ENCODE assay signal across 8 cellular contexts in the genomic region with DNA sequence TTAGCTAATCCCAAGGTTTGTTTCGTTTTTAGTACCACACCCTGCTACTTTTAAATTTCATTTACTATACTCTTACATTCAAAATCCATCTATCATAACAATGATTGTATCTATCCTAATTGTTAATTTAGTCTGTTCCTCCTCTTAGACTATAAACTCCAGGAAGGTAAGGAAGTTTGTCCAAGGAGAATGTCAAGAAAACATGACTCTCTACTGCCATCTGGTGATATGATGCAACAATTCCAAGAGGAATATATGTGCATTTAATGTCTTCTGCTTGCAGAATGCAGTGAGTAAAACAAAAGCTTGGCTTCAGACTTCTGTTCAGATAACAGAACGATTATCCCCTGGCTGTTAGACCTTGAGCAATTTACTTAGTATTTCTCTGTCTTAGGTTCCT.
DNase-seq lines count a peak whose midpoint lies in the region; ATAC-seq and TF ChIP-seq lines count a peak whose summit lies in the region.

No MANE protein-coding gene starts in this region.

- no peaks in the 10 kb centered on the region for H3K4me1 Mint-ChIP-seq in effector memory CD8-positive, alpha-beta T cell (ENCODE audit: low read depth in 2 of 2)

- ATAC-seq in GM19395 (IDR thresholded peaks at IDR 0.05; ENCODE audit: unreplicated experiment) = peak; percentile 71
- no peak for ATAC-seq in effector memory CD8-positive, alpha-beta T cell (replicated peaks)

- no peaks in the 10 kb centered on the region for H3K9me3 ChIP-seq in SK-N-MC (ENCODE audit: low read depth, low read length)
- no peaks in the 10 kb centered on the region for H3K9me3 ChIP-seq in transverse colon

- intact Hi-C loops in transverse colon (cut with DNase I; ENCODE audit: low total_unique reads) = no loop called here

- WGBS in transverse colon (ENCODE audit: low coverage in 1 of 2), 2 donors = 52 to 92% methylated on average over 1 to 2 of the region's 2 CpGs

- no peak overlapping the region for H3K4me3 Mint-ChIP-seq in effector memory CD8-positive, alpha-beta T cell

- H3K27me3 Mint-ChIP-seq in effector memory CD8-positive, alpha-beta T cell = no peaks in the 10 kb centered on the region

- in situ Hi-C loops in transverse colon (cut with MboI; ENCODE audit: low pct_ligation_motif_present in 1 of 4, low pct_unique_long_range_greater_than_20kb in 1 of 4, low sequenced_read_pairs in 3 of 4) = no loop called here

- H3K4me1 ChIP-seq in transverse colon = no peaks in the 10 kb centered on the region

- peak; percentile 30 to 47 (median 43) for TF ChIP-seq CTCF in transverse colon (IDR thresholded peaks at IDR 0.05)

- peak; percentile 50 for DNase-seq in Ammon's horn (ENCODE audit: low spot score)
- peak; percentile 25 for DNase-seq in M059J (ENCODE audit: low read depth)
- peak; percentile 72 for DNase-seq in SK-N-MC (ENCODE audit: low read depth, low spot score)
- DNase-seq in foreskin melanocyte = peak; percentile 60
- DNase-seq in transverse colon = no peak
- no peak for DNase-seq in GF-D8 (lab: John Stamatoyannopoulos, UW)
- no peak for DNase-seq in effector memory CD8-positive, alpha-beta T cell

- H3K9ac ChIP-seq in SK-N-MC (ENCODE audit: insufficient read length) = no peak overlapping the region

- peaks cover 12 to 13% of the 10 kb centered on the region in 2 donors for H3K9me3 Mint-ChIP-seq in effector memory CD8-positive, alpha-beta T cell

- H3K27me3 ChIP-seq in transverse colon = no peaks in the 10 kb centered on the region

- no peak for TF ChIP-seq POLR2A in transverse colon (IDR thresholded peaks at IDR 0.05)

- H3K27ac ChIP-seq in SK-N-MC = no peak overlapping the region
- H3K27ac ChIP-seq in transverse colon = no peak overlapping the region

- 0 out of 2 replicates have a peak, but pooled peaks cover 4% of the 10 kb centered on the region for H3K36me3 ChIP-seq in SK-N-MC (ENCODE audit: insufficient read depth, low read length)
- H3K36me3 ChIP-seq in transverse colon = no peaks in the 10 kb centered on the region

- H3K27ac Mint-ChIP-seq in effector memory CD8-positive, alpha-beta T cell = no peak overlapping the region

- TF ChIP-seq EP300 in transverse colon (IDR thresholded peaks at IDR 0.05; ENCODE audit: low read depth) = no peak

- H3K4me3 ChIP-seq in SK-N-MC (no peak overlapping the region), transverse colon (no peak overlapping the region)

- no peaks in the 10 kb centered on the region for H3K36me3 Mint-ChIP-seq in effector memory CD8-positive, alpha-beta T cell (ENCODE audit: insufficient read depth)

Comparison
In these comparisons a context has a peak if more than half of its experiments do, and no peak if none do; other contexts are left out.
1. DNase-seq: peak in Ammon's horn (single experiment), M059J (single experiment), SK-N-MC (single experiment) and foreskin melanocyte (single experiment); none in transverse colon (single experiment), GF-D8 (single experiment) and effector memory CD8-positive, alpha-beta T cell (0 of 3).